26 cellular contexts compared by ENCODE assay signal in genomic region chr10:3143791-3144434, GRCh38.
"Had no signal": no experiment of that assay in that cellular context is flagged by ENCODE, and none has a peak within 500 bp of the region (broad histone marks: within the 10 kb centered on the region; RNA-seq: fewer than 3 reads in every experiment).

No MANE protein-coding gene starts in this region.

- H3K4me3 Mint-ChIP-seq: naive thymus-derived CD8-positive, alpha-beta T cell; nephron; neural crest cell; stimulated activated effector memory CD8-positive, alpha-beta T cell treated with anti-CD3 and anti-CD28 coated beads, Interleukin-12 subunit alpha, Interleukin-12 subunit beta, amount 100 ng/mL, for 72 hours; stimulated activated naive CD8-positive, alpha-beta T cell treated with anti-CD3 and anti-CD28 coated beads, Interleukin-15, Interleukin-2, amounts not matched to agents 100 ng/mL and 50 ng/mL, for 24 hours had no signal

- H3K4me3 ChIP-seq: left lung, lower lobe of right lung, right atrium auricular region, spleen, suprapubic skin, thoracic aorta, tibial artery, upper lobe of right lung had no signal

- H3K4me1 Mint-ChIP-seq: neural crest cell; stimulated activated effector memory CD8-positive, alpha-beta T cell treated with anti-CD3 and anti-CD28 coated beads, Interleukin-12 subunit alpha, Interleukin-12 subunit beta, amount 100 ng/mL, for 72 hours had no signal

- ATAC-seq: left colon; left lung; lower lobe of right lung; naive thymus-derived CD8-positive, alpha-beta T cell; sciatic nerve; stimulated activated effector memory CD8-positive, alpha-beta T cell treated with anti-CD3 and anti-CD28 coated beads, Interleukin-12 subunit alpha, Interleukin-12 subunit beta, amount 100 ng/mL, for 72 hours; upper lobe of right lung had no signal

- H3K27me3 ChIP-seq: left lung, neutrophil, right atrium auricular region, spleen, suprapubic skin, tibial artery, upper lobe of right lung had no signal

- H3K9ac ChIP-seq: parathyroid adenoma had no signal

- H3K9me3 ChIP-seq: left lung, lower lobe of right lung, neutrophil, right atrium auricular region, spleen, suprapubic skin, thoracic aorta, tibial artery, upper lobe of right lung had no signal

- H3K9me3 Mint-ChIP-seq: naive thymus-derived CD8-positive, alpha-beta T cell; nephron; neural crest cell; stimulated activated effector memory CD8-positive, alpha-beta T cell treated with anti-CD3 and anti-CD28 coated beads, Interleukin-12 subunit alpha, Interleukin-12 subunit beta, amount 100 ng/mL, for 72 hours; stimulated activated naive CD8-positive, alpha-beta T cell treated with anti-CD3 and anti-CD28 coated beads, Interleukin-15, Interleukin-2, amounts not matched to agents 100 ng/mL and 50 ng/mL, for 24 hours had no signal

- H3K27ac ChIP-seq: left lung, lower lobe of right lung, neutrophil, parathyroid adenoma, right atrium auricular region, spleen, suprapubic skin, thoracic aorta, tibial artery, upper lobe of right lung had no signal

- H2AFZ ChIP-seq: parathyroid adenoma had no signal

- H3K4me1 ChIP-seq: left lung, lower lobe of right lung, parathyroid adenoma, spleen, upper lobe of right lung had no signal

- DNase-seq: hippocampal formation; left colon; lower lobe of right lung; mammary epithelial cell; mesenchymal stem cell; naive thymus-derived CD8-positive, alpha-beta T cell; occipital lobe; small intestine; spleen; stimulated activated CD4-positive, alpha-beta T cell treated with anti-CD3 and anti-CD28 coated beads, Interleukin-4, amount 100 ng/mL, for 24 hours; stimulated activated naive CD4-positive, alpha-beta T cell; tibial artery; trophoblast cell; upper lobe of right lung had no signal

- H3K27ac Mint-ChIP-seq: progenitor cell of endocrine pancreas; stimulated activated naive CD8-positive, alpha-beta T cell treated with anti-CD3 and anti-CD28 coated beads, Interleukin-15, Interleukin-2, amounts not matched to agents 100 ng/mL and 50 ng/mL, for 24 hours had no signal

- H3K27me3 Mint-ChIP-seq: naive thymus-derived CD8-positive, alpha-beta T cell; progenitor cell of endocrine pancreas; stimulated activated naive CD8-positive, alpha-beta T cell treated with anti-CD3 and anti-CD28 coated beads, Interleukin-15, Interleukin-2, amounts not matched to agents 100 ng/mL and 50 ng/mL, for 24 hours had no signal
